1 cellular context compared by ENCODE assay signal in genomic region chr2:158926478-158926948, GRCh38.
A peak's percentile ranks its signal among the peaks of the same experiment; 100 is the strongest.
TF ChIP-seq lines count a peak whose summit lies in the region.

No MANE protein-coding gene starts in this region.

TF ChIP-seq in HCT116, 20 proteins besides CTCF, POLR2A, EP300 and RAD21 (continued from another document):
- TF ChIP-seq FOSL1 (IDR thresholded peaks at IDR 0.05; ENCODE audit: low read depth): peak; percentile 72
- TF ChIP-seq SRF (IDR thresholded peaks at IDR 0.05; ENCODE audit: low read depth): no peak
- no peak for TF ChIP-seq ZBTB33 (IDR thresholded peaks at IDR 0.05; ENCODE audit: extremely low read depth, insufficient replicate concordance, low read length)
- TF ChIP-seq CBX3 (IDR thresholded peaks at IDR 0.05; ENCODE audit: low read depth): peak; percentile 27; the same call in 1 of the 2 replicates
- TF ChIP-seq ELF1 (IDR thresholded peaks at IDR 0.05; ENCODE audit: borderline replicate concordance, low read depth): no peak
- TF ChIP-seq EZH2phosphoT487 (IDR thresholded peaks at IDR 0.05; ENCODE audit: borderline replicate concordance): no peak
